26 cellular contexts compared by ENCODE assay signal in the genomic region with DNA sequence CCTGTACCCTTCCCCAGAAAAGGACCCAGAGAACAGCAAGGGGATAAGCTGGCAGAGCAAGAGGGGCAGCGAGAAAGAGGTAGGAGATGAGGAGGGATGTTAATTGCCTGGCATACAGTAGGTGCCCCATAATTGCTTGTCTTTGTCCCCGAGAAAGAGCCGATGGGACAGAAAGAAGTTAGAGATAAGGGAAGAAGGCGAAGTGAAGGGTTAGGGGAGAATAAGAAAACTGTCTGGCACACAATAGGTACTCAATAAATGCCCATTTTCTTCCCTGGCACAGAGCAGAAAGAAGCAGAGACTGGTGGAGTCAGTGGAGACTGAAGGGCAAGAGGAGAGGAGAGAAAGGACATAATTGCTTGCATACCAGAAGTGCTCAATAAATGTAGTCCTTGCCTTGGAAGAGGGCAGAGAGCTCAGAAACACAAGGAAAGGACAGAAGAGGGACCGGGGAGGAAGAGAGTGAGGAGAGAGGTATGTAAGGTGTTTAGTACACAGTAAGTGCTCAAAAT. TPM values are rescaled to one million over a fixed set of nuclear protein-coding genes. Genes with fewer than 3 reads are reported as not detected.
"Had no signal": no experiment of that assay in that cellular context is flagged by ENCODE, and none has a peak within 500 bp of the region (broad histone marks: within the 10 kb centered on the region; RNA-seq: fewer than 3 reads in every experiment).

No MANE protein-coding gene starts in this region.

- H3K4me3 Mint-ChIP-seq: activated naive CD4-positive, alpha-beta T cell treated with anti-CD3 and anti-CD28 coated beads for 36 hours; activated naive CD8-positive, alpha-beta T cell treated with anti-CD3 and anti-CD28 coated beads, Interleukin-2, amount 50 U/mL, for 24 hours; activated T-cell treated with anti-CD3 and anti-CD28 coated beads, Interleukin-2, amount 50 U/mL, for 24 hours; natural killer cell had no signal

- DNase-seq: activated CD4-positive, alpha-beta T cell treated with anti-CD3 and anti-CD28 coated beads, Interleukin-2, amount 50 U/mL, for 4 hours; activated CD8-positive, alpha-beta memory T cell treated with anti-CD3 and anti-CD28 coated beads for 24 hours; activated CD8-positive, alpha-beta memory T cell treated with anti-CD3 and anti-CD28 coated beads, Interleukin-2, amount 50 U/mL, for 4 hours; activated naive CD4-positive, alpha-beta T cell treated with anti-CD3 and anti-CD28 coated beads for 36 hours; activated naive CD8-positive, alpha-beta T cell treated with anti-CD3 and anti-CD28 coated beads, Interleukin-2, amount 50 U/mL, for 24 hours; activated T-cell treated with anti-CD3 and anti-CD28 coated beads, Interleukin-2, amount 50 U/mL, for 24 hours; cortex of kidney; erythroblast; foreskin fibroblast; natural killer cell; nucleus accumbens; SK-N-SH; stimulated activated CD4-positive, alpha-beta T cell treated with anti-CD3 and anti-CD28 coated beads, Interleukin-2, amount 100 ng/mL, for 48 hours; stimulated activated CD8-positive, alpha-beta memory T cell treated with anti-CD3 and anti-CD28 coated beads, Interleukin-4, amount 100 ng/mL, for 48 hours; stimulated activated naive CD4-positive, alpha-beta T cell; thyroid gland had no signal

- H3K27ac Mint-ChIP-seq: activated naive CD4-positive, alpha-beta T cell treated with anti-CD3 and anti-CD28 coated beads for 36 hours; activated naive CD8-positive, alpha-beta T cell treated with anti-CD3 and anti-CD28 coated beads, Interleukin-2, amount 50 U/mL, for 24 hours; activated T-cell treated with anti-CD3 and anti-CD28 coated beads, Interleukin-2, amount 50 U/mL, for 24 hours; activated T-helper 2 cell treated with anti-CD3 and anti-CD28 coated beads, Interferon-gamma antibody, Interleukin-2, Interleukin-4, amounts not matched to agents 10 μg/mL and 5 μg/mL and 100 μg/mL, durations not matched to agents 14 hours and 24 hours and 36 hours had no signal

- H3K9me3 Mint-ChIP-seq: activated naive CD4-positive, alpha-beta T cell treated with anti-CD3 and anti-CD28 coated beads for 36 hours; activated naive CD8-positive, alpha-beta T cell treated with anti-CD3 and anti-CD28 coated beads, Interleukin-2, amount 50 U/mL, for 24 hours; activated T-cell treated with anti-CD3 and anti-CD28 coated beads, Interleukin-2, amount 50 U/mL, for 24 hours; activated T-helper 2 cell treated with anti-CD3 and anti-CD28 coated beads, Interferon-gamma antibody, Interleukin-2, Interleukin-4, amounts not matched to agents 10 μg/mL and 5 μg/mL and 100 μg/mL, durations not matched to agents 14 hours and 24 hours and 36 hours; natural killer cell had no signal

- H3K27me3 Mint-ChIP-seq: activated T-cell treated with anti-CD3 and anti-CD28 coated beads, Interleukin-2, amount 50 U/mL, for 24 hours had no signal

- H3K36me3 Mint-ChIP-seq: natural killer cell had no signal

- ATAC-seq: activated naive CD8-positive, alpha-beta T cell treated with anti-CD3 and anti-CD28 coated beads, Interleukin-2, amount 50 U/mL, for 24 hours; left lobe of liver; natural killer cell; sciatic nerve; upper lobe of right lung had no signal

RNA-seq across cellular contexts. Expression of gene GARIN5A, which starts 18.4 kb away (rescaled TPM):
- total RNA-seq: glomerular endothelial cell, subcutaneous adipose tissue had no signal

RNA-seq across cellular contexts. Expression of gene ASPDH, which starts 18.6 kb away (rescaled TPM):
- total RNA-seq: activated naive CD4-positive, alpha-beta T cell treated with anti-CD3 and anti-CD28 coated beads for 36 hours; activated T-helper 2 cell treated with anti-CD3 and anti-CD28 coated beads, Interferon-gamma antibody, Interleukin-2, Interleukin-4, amounts not matched to agents 10 μg/mL and 5 μg/mL and 100 μg/mL, durations not matched to agents 14 hours and 24 hours and 36 hours; fibroblast of lung; glomerular endothelial cell; kidney; lung microvascular endothelial cell; natural killer cell; sciatic nerve; smooth muscle cell; subcutaneous adipose tissue; thyroid gland; upper lobe of right lung had no signal
